In the genomic region with DNA sequence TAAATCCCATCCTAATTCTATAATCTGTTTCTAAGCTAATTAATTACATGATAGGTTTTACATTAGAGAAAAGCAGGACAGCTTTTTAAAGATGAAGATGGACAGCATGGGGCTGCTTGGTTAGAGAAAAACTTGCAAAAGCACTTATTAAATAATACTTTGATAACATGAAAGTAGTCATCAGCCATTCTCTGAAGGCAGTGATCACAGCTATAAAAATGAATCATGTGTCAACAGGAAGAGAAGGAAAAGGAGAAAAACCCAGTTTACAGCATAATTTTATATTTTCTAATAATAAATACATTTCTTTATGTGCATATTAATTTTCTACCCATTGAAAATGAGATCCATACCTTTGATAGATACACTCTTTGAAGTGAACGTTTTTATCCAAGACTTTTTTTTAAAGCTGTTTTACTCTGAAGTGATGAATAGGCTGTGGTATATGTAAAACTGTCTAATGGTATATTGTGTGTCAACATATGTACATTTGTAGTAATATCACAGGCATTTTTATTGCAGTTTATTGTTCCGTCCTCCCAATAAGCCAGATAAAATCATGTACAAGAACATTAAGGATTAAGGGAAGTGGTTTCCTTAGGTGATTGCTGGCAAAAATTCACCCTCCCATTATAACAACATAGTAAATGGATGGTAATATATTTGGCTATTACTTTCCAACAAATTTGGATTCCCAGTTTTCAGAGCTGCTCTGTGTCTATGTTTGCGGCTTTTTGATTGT, we compare ENCODE assay signal across 16 cellular contexts. TPM values are rescaled to one million over a fixed set of nuclear protein-coding genes. Genes with fewer than 3 reads are reported as not detected.
A peak's percentile ranks its signal among the peaks of the same experiment; 100 is the strongest.
DNase-seq lines count a peak whose midpoint lies in the region; ATAC-seq, FAIRE-seq and TF ChIP-seq lines count a peak whose summit lies in the region.
"Had no signal": no experiment of that assay in that cellular context is flagged by ENCODE, and none has a peak within 500 bp of the region (broad histone marks: within the 10 kb centered on the region; RNA-seq: fewer than 3 reads in every experiment).

No MANE protein-coding gene starts in this region.

- H3K27me3 ChIP-seq in Peyer's patch = no peaks in the 10 kb centered on the region
- no peaks in the 10 kb centered on the region for H3K27me3 ChIP-seq in skeletal muscle tissue (ENCODE audit: control insufficient read depth in 3 of 3, insufficient read depth in 3 of 3, low read length in 3 of 3)
- peaks cover 0 to 45% (median 18%) of the 10 kb centered on the region in 45 donors for H3K27me3 ChIP-seq in dorsolateral prefrontal cortex
- H3K27me3 ChIP-seq in heart left ventricle = peaks cover 0 to 27% (median 12%) of the 10 kb centered on the region in 9 donors

- TF ChIP-seq POLR2A in GM12891 (IDR thresholded peaks at IDR 0.05; ENCODE audit: low read depth, low read length) (no peak), Peyer's patch (IDR thresholded peaks at IDR 0.05) (peak in 1 of 2 donors; percentile 20), heart left ventricle (IDR thresholded peaks at IDR 0.05) (no peak)

- WGBS in heart left ventricle, 4 donors = 86 to 89% (median 88%) methylated on average over 3 of the region's 3 CpGs

- intact Hi-C loops in head of caudate nucleus (cut with DNase I) = no loop called here
- intact Hi-C loops in dorsolateral prefrontal cortex (cut with DNase I) = no loop called here
- intact Hi-C loops in heart left ventricle (cut with DNase I) = loop anchor here in 4 of 10 donors (2.0 to 10.0 kb wide), 3 partner anchors 647 to 651 kb away; no protein-coding TSS in a partner anchor

- TF ChIP-seq CTCF in Peyer's patch (IDR thresholded peaks at IDR 0.05) = no peak
- TF ChIP-seq CTCF in epithelial cell of proximal tubule (conservative IDR thresholded peaks at IDR 0.05; ENCODE audit: low read depth, low read length) = no peak
- no peak for TF ChIP-seq CTCF in dorsolateral prefrontal cortex (IDR thresholded peaks at IDR 0.05 in 54 of 56, conservative IDR thresholded peaks at IDR 0.05 in 2 of 56; ENCODE audit: low read depth in 1 of 56, partially characterized antibody in 56 of 56)
- TF ChIP-seq CTCF in heart left ventricle (IDR thresholded peaks at IDR 0.05) = no peak

- H3K9me3 ChIP-seq in Peyer's patch = no peaks in the 10 kb centered on the region
- no peaks in the 10 kb centered on the region for H3K9me3 ChIP-seq in skeletal muscle tissue (ENCODE audit: control insufficient read depth in 3 of 3, low read length in 3 of 3)
- H3K9me3 ChIP-seq in heart left ventricle = no peaks in the 10 kb centered on the region
- H3K9me3 ChIP-seq: BLaER1 treated with 17β-estradiol and CSF1 and Interleukin-3, amounts not matched to agents 10 nM and 100 nM; gastrocnemius medialis had no signal

- H3K9ac ChIP-seq in skeletal muscle tissue (ENCODE audit: low read depth in 1 of 3, low read length in 3 of 3) = peak overlapping the region in 1 of 3 donors; percentile 77

- peaks cover 0 to 9% (median 0%) of the 10 kb centered on the region in 4 donors for H3K4me1 ChIP-seq in Peyer's patch
- peaks cover 4 to 13% (median 6%) of the 10 kb centered on the region in 3 donors for H3K4me1 ChIP-seq in skeletal muscle tissue (ENCODE audit: control insufficient read depth in 3 of 3, insufficient read depth in 3 of 3, low read length in 3 of 3)
- H3K4me1 ChIP-seq in heart left ventricle = peaks cover 0 to 22% (median 5%) of the 10 kb centered on the region in 12 donors

- DNase-seq in GM12891 (ENCODE audit: insufficient read length, low spot score) (no peak), Peyer's patch (no peak), epithelial cell of proximal tubule (ENCODE audit: low read depth) (no peak), head of caudate nucleus (no peak), NCI-H146 treated with DMSO at 0.1 percent for 48 hours (lab: John Stamatoyannopoulos, UW; ENCODE audit: unreplicated experiment) (no peak), dorsolateral prefrontal cortex (no peak), heart left ventricle (no peak)
- DNase-seq: cortex of kidney, gastrocnemius medialis, GDM1, KG1, NCI-H1930, OCI-M1 had no signal

- H3K27ac ChIP-seq in Peyer's patch (peak overlapping the region in 3 of 4 donors; percentile 50 to 83 (median 56)), skeletal muscle tissue (ENCODE audit: low read depth, low read length) (peak overlapping the region; percentile 73), dorsolateral prefrontal cortex (no peak overlapping the region), heart left ventricle (no peak overlapping the region)
- H3K27ac ChIP-seq: BLaER1 treated with 17β-estradiol and CSF1 and Interleukin-3, amounts not matched to agents 10 nM and 100 nM had no signal

- no peak for ATAC-seq in heart left ventricle
- ATAC-seq: activated naive CD4-positive, alpha-beta T cell treated with anti-CD3 and anti-CD28 coated beads, Interleukin-2, amount 50 U/mL, for 72 hours had no signal

- FAIRE-seq in GM12891 (lab: Jason Lieb, UNC) = peak; percentile 9

- H3K36me3 ChIP-seq in Peyer's patch (peaks cover 0 to 10% (median 0%) of the 10 kb centered on the region in 3 donors), skeletal muscle tissue (ENCODE audit: control insufficient read depth in 3 of 3, insufficient read depth in 3 of 3, low read length in 3 of 3) (peaks cover 0 to 3% (median 0%) of the 10 kb centered on the region in 3 donors), heart left ventricle (no peaks in the 10 kb centered on the region)
- H3K36me3 ChIP-seq: BLaER1 treated with 17β-estradiol and CSF1 and Interleukin-3, amounts not matched to agents 10 nM and 100 nM had no signal

- H3K4me3 ChIP-seq in Peyer's patch (peak overlapping the region in 3 of 4 donors; percentile 60 to 86 (median 72)), epithelial cell of proximal tubule (ENCODE audit: low read depth, low read length) (peak overlapping the region; percentile 82), skeletal muscle tissue (ENCODE audit: low read length in 3 of 3) (peak overlapping the region in 1 of 3 donors; percentile 81), dorsolateral prefrontal cortex (peak overlapping the region in 18 of 59 donors; percentile 57 to 82 (median 73)), heart left ventricle (no peak overlapping the region)

TF ChIP-seq in GM12891, 5 proteins besides CTCF, POLR2A, EP300 and RAD21:
- no peak for TF ChIP-seq POLR2AphosphoS5 (IDR thresholded peaks at IDR 0.05; ENCODE audit: low read depth, low read length)
- no peak for TF ChIP-seq POU2F2 (IDR thresholded peaks at IDR 0.05; ENCODE audit: low read depth, low read length)
- no peak for TF ChIP-seq TAF1 (IDR thresholded peaks at IDR 0.05; ENCODE audit: low read depth, low read length)
- no peak for TF ChIP-seq SPI1 (IDR thresholded peaks at IDR 0.05; ENCODE audit: low read depth, low read length)
- no peak for TF ChIP-seq PAX5 (IDR thresholded peaks at IDR 0.05; ENCODE audit: insufficient read depth, low read length, severe bottlenecking)
TF ChIP-seq in GM12891: peak in this region for 0.

RNA-seq across cellular contexts. Expression of a gene that starts 1.4 kb away (rescaled TPM):
- polyA plus RNA-seq in GM12891 (2012; ENCODE audit: low read depth, missing spikeins) = 1.4 TPM
- 100 to 1,000 TPM in 3 of 4 donors, 10 to 100 TPM in 1; 70.1 to 250 (median 209) TPM for total RNA-seq in Peyer's patch
- total RNA-seq in epithelial cell of proximal tubule = 19.3 and 26.6 TPM in 2 replicates
- 11.0 TPM for total RNA-seq in skeletal muscle tissue
- total RNA-seq in dorsolateral prefrontal cortex = 10 to 100 TPM in 1 of 120 experiments, 1 to 10 TPM in 118, under 1 TPM in 1; 0.91 to 11.0 (median 3.6) TPM
- total RNA-seq in heart left ventricle = 1 to 10 TPM in 8 of 9 donors, under 1 TPM in 1; 0.64 to 6.9 (median 3.8) TPM
- 1 to 10 TPM; 2.3 to 2.6 TPM for polyA plus RNA-seq in heart left ventricle

Comparison
In these comparisons a context has a peak if more than half of its experiments do, and no peak if none do; other contexts are left out.
1. H3K27ac ChIP-seq: peak in Peyer's patch (3 of 4) and skeletal muscle tissue (single experiment); none in dorsolateral prefrontal cortex (0 of 59) and heart left ventricle (0 of 12).
2. H3K4me3 ChIP-seq: peak in Peyer's patch (3 of 4) and epithelial cell of proximal tubule (single experiment); none in heart left ventricle (0 of 12).